ENCODE assay signal across 23 cellular contexts in genomic region chr7:89966100-89966499, GRCh38.
"Had no signal": no experiment of that assay in that cellular context is flagged by ENCODE, and none has a peak within 500 bp of the region (broad histone marks: within the 10 kb centered on the region; RNA-seq: fewer than 3 reads in every experiment).

No MANE protein-coding gene starts in this region.

- H3K4me3 Mint-ChIP-seq: activated CD4-positive, alpha-beta memory T cell treated with anti-CD3 and anti-CD28 coated beads, Interleukin-2, amount 10 ng/mL, durations not matched to agents 7 days and 5 days; activated CD4-positive, alpha-beta T cell treated with anti-CD3 and anti-CD28 coated beads, Interleukin-2, amount 10 ng/mL, durations not matched to agents 7 days and 5 days; activated naive CD4-positive, alpha-beta T cell treated with anti-CD3 and anti-CD28 coated beads, Interleukin-2, amount 10 ng/mL, durations not matched to agents 7 days and 5 days; activated naive CD8-positive, alpha-beta T cell treated with anti-CD3 and anti-CD28 coated beads, Interleukin-2, amount 10 ng/mL, durations not matched to agents 7 days and 5 days; activated T-cell treated with anti-CD3 and anti-CD28 coated beads, Interleukin-2, amount 50 U/mL, for 24 hours; activated T-cell treated with anti-CD3 and anti-CD28 coated beads, Interleukin-2, amount 50 U/mL, for 72 hours; brain; WTC11 had no signal

- H3K27me3 Mint-ChIP-seq: activated CD4-positive, alpha-beta memory T cell treated with anti-CD3 and anti-CD28 coated beads, Interleukin-2, amount 10 ng/mL, durations not matched to agents 7 days and 5 days; activated CD4-positive, alpha-beta T cell treated with anti-CD3 and anti-CD28 coated beads, Interleukin-2, amount 10 ng/mL, durations not matched to agents 7 days and 5 days; activated naive CD4-positive, alpha-beta T cell treated with anti-CD3 and anti-CD28 coated beads, Interleukin-2, amount 10 ng/mL, durations not matched to agents 7 days and 5 days; activated naive CD8-positive, alpha-beta T cell treated with anti-CD3 and anti-CD28 coated beads, Interleukin-2, amount 10 ng/mL, durations not matched to agents 7 days and 5 days; activated T-cell treated with anti-CD3 and anti-CD28 coated beads, Interleukin-2, amount 50 U/mL, for 24 hours; brain had no signal

- DNase-seq: activated CD4-positive, alpha-beta memory T cell treated with anti-CD3 and anti-CD28 coated beads, Interleukin-2, amount 10 ng/mL, durations not matched to agents 7 days and 5 days; activated CD4-positive, alpha-beta T cell treated with anti-CD3 and anti-CD28 coated beads for 1 hour; activated CD4-positive, alpha-beta T cell treated with anti-CD3 and anti-CD28 coated beads for 4 hours; activated CD4-positive, alpha-beta T cell treated with anti-CD3 and anti-CD28 coated beads, Interleukin-2, amount 10 ng/mL, durations not matched to agents 7 days and 5 days; activated CD4-positive, alpha-beta T cell treated with anti-CD3 and anti-CD28 coated beads, Interleukin-2, amount 50 U/mL, for 4 hours; activated CD8-positive, alpha-beta memory T cell treated with anti-CD3 and anti-CD28 coated beads, Interleukin-2, amount 50 U/mL, for 48 hours; activated gamma-delta T cell; activated naive CD4-positive, alpha-beta T cell; activated naive CD4-positive, alpha-beta T cell treated with anti-CD3 and anti-CD28 coated beads, Interleukin-2, amount 10 ng/mL, durations not matched to agents 7 days and 5 days; activated naive CD8-positive, alpha-beta T cell treated with anti-CD3 and anti-CD28 coated beads, Interleukin-2, amount 10 ng/mL, durations not matched to agents 7 days and 5 days; activated T-cell treated with anti-CD3 and anti-CD28 coated beads for 4 hours; activated T-cell treated with anti-CD3 and anti-CD28 coated beads, Interleukin-2, amount 50 U/mL, for 24 hours; activated T-cell treated with anti-CD3 and anti-CD28 coated beads, Interleukin-2, amount 50 U/mL, for 72 hours; central memory CD4-positive, alpha-beta T cell; cerebellar nuclear complex; colonic mucosa; effector CD8-positive, alpha-beta T cell; esophagus squamous epithelium; foreskin fibroblast; T-helper 2 cell had no signal

- H3K36me3 Mint-ChIP-seq: activated naive CD4-positive, alpha-beta T cell treated with anti-CD3 and anti-CD28 coated beads, Interleukin-2, amount 10 ng/mL, durations not matched to agents 7 days and 5 days; activated naive CD4-positive, alpha-beta T cell treated with anti-CD3 and anti-CD28 coated beads, Interleukin-2, amount 50 U/mL, for 72 hours; activated naive CD8-positive, alpha-beta T cell treated with anti-CD3 and anti-CD28 coated beads, Interleukin-2, amount 10 ng/mL, durations not matched to agents 7 days and 5 days; brain; WTC11 had no signal

- ATAC-seq: activated naive CD4-positive, alpha-beta T cell treated with anti-CD3 and anti-CD28 coated beads, Interleukin-2, amount 50 U/mL, for 72 hours; activated T-cell treated with anti-CD3 and anti-CD28 coated beads, Interleukin-2, amount 50 U/mL, for 72 hours; WTC11 had no signal

- H3K4me1 Mint-ChIP-seq: activated CD4-positive, alpha-beta memory T cell treated with anti-CD3 and anti-CD28 coated beads, Interleukin-2, amount 10 ng/mL, durations not matched to agents 7 days and 5 days; activated CD4-positive, alpha-beta T cell treated with anti-CD3 and anti-CD28 coated beads, Interleukin-2, amount 10 ng/mL, durations not matched to agents 7 days and 5 days; activated naive CD4-positive, alpha-beta T cell treated with anti-CD3 and anti-CD28 coated beads, Interleukin-2, amount 10 ng/mL, durations not matched to agents 7 days and 5 days; activated naive CD8-positive, alpha-beta T cell treated with anti-CD3 and anti-CD28 coated beads, Interleukin-2, amount 10 ng/mL, durations not matched to agents 7 days and 5 days; brain; WTC11 had no signal

- H3K27ac Mint-ChIP-seq: activated CD4-positive, alpha-beta memory T cell treated with anti-CD3 and anti-CD28 coated beads, Interleukin-2, amount 10 ng/mL, durations not matched to agents 7 days and 5 days; activated CD4-positive, alpha-beta T cell treated with anti-CD3 and anti-CD28 coated beads, Interleukin-2, amount 10 ng/mL, durations not matched to agents 7 days and 5 days; activated naive CD4-positive, alpha-beta T cell treated with anti-CD3 and anti-CD28 coated beads, Interleukin-2, amount 10 ng/mL, durations not matched to agents 7 days and 5 days; activated naive CD4-positive, alpha-beta T cell treated with anti-CD3 and anti-CD28 coated beads, Interleukin-2, amount 50 U/mL, for 72 hours; activated naive CD8-positive, alpha-beta T cell treated with anti-CD3 and anti-CD28 coated beads, Interleukin-2, amount 10 ng/mL, durations not matched to agents 7 days and 5 days; activated T-cell treated with anti-CD3 and anti-CD28 coated beads, Interleukin-2, amount 50 U/mL, for 24 hours; activated T-cell treated with anti-CD3 and anti-CD28 coated beads, Interleukin-2, amount 50 U/mL, for 72 hours; brain; WTC11 had no signal

- H3K9me3 Mint-ChIP-seq: activated CD4-positive, alpha-beta T cell treated with anti-CD3 and anti-CD28 coated beads, Interleukin-2, amount 10 ng/mL, durations not matched to agents 7 days and 5 days; activated naive CD4-positive, alpha-beta T cell treated with anti-CD3 and anti-CD28 coated beads, Interleukin-2, amount 10 ng/mL, durations not matched to agents 7 days and 5 days; activated naive CD8-positive, alpha-beta T cell treated with anti-CD3 and anti-CD28 coated beads, Interleukin-2, amount 10 ng/mL, durations not matched to agents 7 days and 5 days; brain had no signal
